15 cellular contexts compared by ENCODE assay signal in the genomic region with DNA sequence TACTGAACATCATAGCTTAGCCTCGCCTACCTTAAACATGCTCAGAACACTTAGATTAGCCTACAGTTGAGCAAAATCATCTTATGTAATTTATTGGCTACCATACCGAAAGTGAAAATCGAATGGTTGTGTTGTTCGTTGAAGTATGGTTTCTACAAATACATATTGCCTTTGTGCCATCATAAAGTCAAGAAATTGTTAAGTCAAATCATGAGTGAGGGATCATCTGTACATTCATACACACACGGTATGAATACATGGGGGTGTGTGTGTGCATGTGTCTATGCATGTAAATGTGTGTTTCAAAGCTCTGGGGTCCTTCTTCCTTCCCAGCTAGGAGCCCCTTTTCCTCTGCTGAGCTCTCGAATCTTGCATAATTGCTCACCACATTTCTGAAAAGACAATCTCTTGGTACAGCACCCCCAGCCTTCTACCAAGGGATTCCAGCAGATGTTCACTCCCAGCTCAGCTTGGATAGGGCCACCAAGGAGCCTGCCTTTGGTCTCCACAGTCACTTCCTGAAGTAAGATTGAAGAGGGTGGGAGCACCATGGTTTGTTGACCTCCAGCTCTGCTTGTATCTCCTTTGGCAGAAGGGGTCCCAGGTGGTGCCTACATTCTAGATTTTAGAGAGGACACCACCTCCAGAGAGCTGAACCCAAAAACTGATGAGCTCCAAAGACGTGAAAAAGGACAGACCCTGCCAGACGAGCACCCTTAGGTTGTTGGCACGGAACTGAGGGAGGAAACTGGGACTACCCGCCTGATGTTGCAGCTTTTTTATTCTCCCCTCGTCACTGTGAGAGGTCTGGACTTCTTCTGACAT. TPM values are rescaled to one million over a fixed set of nuclear protein-coding genes. Genes with fewer than 3 reads are reported as not detected.
DNase-seq lines count a peak whose midpoint lies in the region; FAIRE-seq and TF ChIP-seq lines count a peak whose summit lies in the region.
"Had no signal": no experiment of that assay in that cellular context is flagged by ENCODE, and none has a peak within 500 bp of the region (broad histone marks: within the 10 kb centered on the region; RNA-seq: fewer than 3 reads in every experiment).

No MANE protein-coding gene starts in this region.

- H3K36me3 Mint-ChIP-seq in progenitor cell of endocrine pancreas (ENCODE audit: insufficient read depth): peaks cover 4% of the 10 kb centered on the region

- no peak overlapping the region for H2AK5ac ChIP-seq in neuronal stem cell (ENCODE audit: low read depth, low read length)

- H3K79me1 ChIP-seq in neuronal stem cell (ENCODE audit: low read depth, low read length): no peaks in the 10 kb centered on the region

- H3K4me1 ChIP-seq in esophagus (ENCODE audit: control insufficient read depth in 2 of 2, insufficient read depth in 2 of 2, low read length in 1 of 2) (peaks cover 6 to 7% of the 10 kb centered on the region in 2 donors), neuronal stem cell (ENCODE audit: control insufficient read depth in 2 of 2, insufficient read depth in 1 of 2, low read depth in 1 of 2, low read length in 2 of 2) (peaks cover 5 to 6% of the 10 kb centered on the region in 2 donors)
- H3K4me1 ChIP-seq: gastrocnemius medialis had no signal

- H3K36me3 ChIP-seq in esophagus (ENCODE audit: control insufficient read depth in 2 of 2, insufficient read depth in 2 of 2, low read length in 1 of 2): no peaks in the 10 kb centered on the region
- no peaks in the 10 kb centered on the region for H3K36me3 ChIP-seq in neuronal stem cell (replicated peaks in 1 of 2; ENCODE audit: control insufficient read depth in 2 of 2, insufficient read depth in 2 of 2, low read length in 2 of 2)
- H3K36me3 ChIP-seq: gastrocnemius medialis had no signal

- H2BK12ac ChIP-seq in neuronal stem cell (ENCODE audit: low read length): no peak overlapping the region

- no peak for DNase-seq in GM18507 (ENCODE audit: extremely low spot score, insufficient read length, low read depth)
- peak; percentile 23 for DNase-seq in HK-2 (ENCODE audit: unreplicated experiment)
- no peak for DNase-seq in progenitor cell of endocrine pancreas (ENCODE audit: low spot score, unreplicated experiment)
- DNase-seq in COLO829 (ENCODE audit: low spot score): no peak
- DNase-seq in GM20000 (ENCODE audit: low spot score): no peak
- no peak for DNase-seq in stimulated activated naive CD4-positive, alpha-beta T cell treated with Interleukin-2 at 50 U/mL for 16 hours (lab: John Stamatoyannopoulos, UW)
- DNase-seq in neuronal stem cell (ENCODE audit: low spot score): no peak
- DNase-seq: AML-193, DND-41, gastrocnemius medialis, HFFc6, NCI-H1930, nephron progenitor cell had no signal

- H3K27me3 Mint-ChIP-seq in progenitor cell of endocrine pancreas: peaks cover 6% of the 10 kb centered on the region

- no peak overlapping the region for H3K4me2 ChIP-seq in neuronal stem cell (ENCODE audit: insufficient read depth, low read length, poor library complexity, severe bottlenecking)

- H2BK15ac ChIP-seq in neuronal stem cell (ENCODE audit: low read length): no peak overlapping the region

- H3K27ac ChIP-seq in esophagus (ENCODE audit: low read depth in 2 of 2, low read length in 1 of 2) (peak overlapping the region; percentile 61 to 79), neuronal stem cell (replicated peaks; ENCODE audit: low read length) (no peak overlapping the region)
- H3K27ac ChIP-seq: gastrocnemius medialis had no signal

- TF ChIP-seq CTCF in progenitor cell of endocrine pancreas (IDR thresholded peaks at IDR 0.05; ENCODE audit: unreplicated experiment) (no peak), GM20000 (IDR thresholded peaks at IDR 0.05; ENCODE audit: extremely low read depth, missing control alignments) (no peak)

- H3K23ac ChIP-seq in neuronal stem cell (ENCODE audit: low read depth, low read length, poor library complexity): no peak overlapping the region

- peaks cover 9% of the 10 kb centered on the region for H3K9me3 Mint-ChIP-seq in progenitor cell of endocrine pancreas (ENCODE audit: low read depth)
- H3K9me3 Mint-ChIP-seq: HFFc6 had no signal

- no peak overlapping the region for H3K4ac ChIP-seq in neuronal stem cell (ENCODE audit: low read length)

- no peak overlapping the region for H2AFZ ChIP-seq in neuronal stem cell (ENCODE audit: low read length)

- H3K27me3 ChIP-seq in esophagus (ENCODE audit: control insufficient read depth in 1 of 2, insufficient read depth in 2 of 2, low read length in 2 of 2) (no peaks in the 10 kb centered on the region), neuronal stem cell (ENCODE audit: control insufficient read depth in 3 of 3, insufficient read depth in 3 of 3, low read depth in 1 of 3, low read length in 3 of 3) (no peaks in the 10 kb centered on the region)
- H3K27me3 ChIP-seq: gastrocnemius medialis had no signal

- peaks cover 42% of the 10 kb centered on the region for H3K4me1 Mint-ChIP-seq in progenitor cell of endocrine pancreas (ENCODE audit: low read depth)

- H2BK120ac ChIP-seq in neuronal stem cell (ENCODE audit: low read depth, low read length): no peak overlapping the region

- H3K14ac ChIP-seq in neuronal stem cell (ENCODE audit: low read length): no peak overlapping the region

- H3K27ac Mint-ChIP-seq in progenitor cell of endocrine pancreas: peak overlapping the region; percentile 93
- H3K27ac Mint-ChIP-seq: HFFc6, nephron progenitor cell had no signal

- H3K9ac ChIP-seq in neuronal stem cell (ENCODE audit: low read depth, low read length, poor library complexity): no peak overlapping the region

- 50 to 55% methylated on average over 11 of the region's 11 CpGs for WGBS in esophagus, 2 donors
- WGBS in neuronal stem cell (ENCODE audit: extremely low coverage in 2 of 2, insufficient read length in 2 of 2, insufficient replicate concordance in 1 of 2), 2 donors: no CpG with 5 or more reads among the region's 11 CpGs

- H3K4me3 Mint-ChIP-seq in progenitor cell of endocrine pancreas (ENCODE audit: low read depth): no peak overlapping the region
- H3K4me3 Mint-ChIP-seq: HFFc6, nephron progenitor cell had no signal

- H3K9me3 ChIP-seq in esophagus (ENCODE audit: control insufficient read depth in 2 of 2, insufficient read depth in 1 of 2, low read depth in 1 of 2, low read length in 1 of 2) (no peaks in the 10 kb centered on the region), neuronal stem cell (replicated peaks in 1 of 2; ENCODE audit: control insufficient read depth in 2 of 2, insufficient read depth in 1 of 2, low read depth in 1 of 2, low read length in 2 of 2) (peaks cover 0 to 7% of the 10 kb centered on the region in 2 donors)
- H3K9me3 ChIP-seq: gastrocnemius medialis had no signal

- no peak overlapping the region for H4K8ac ChIP-seq in neuronal stem cell (ENCODE audit: low read depth, low read length)

- H3K4me3 ChIP-seq in esophagus (ENCODE audit: low read depth in 1 of 2, low read length in 2 of 2) (no peak overlapping the region), neuronal stem cell (ENCODE audit: low read length in 2 of 2) (no peak overlapping the region)
- H3K4me3 ChIP-seq: gastrocnemius medialis had no signal

- peak; percentile 54 for FAIRE-seq in GM18507 (lab: Jason Lieb, UNC)
- FAIRE-seq: astrocyte had no signal

- H2BK5ac ChIP-seq in neuronal stem cell (ENCODE audit: low read length): no peak overlapping the region

- H4K91ac ChIP-seq in neuronal stem cell (ENCODE audit: low read depth, low read length, poor library complexity): no peak overlapping the region

- no peak overlapping the region for H3K18ac ChIP-seq in neuronal stem cell (ENCODE audit: low read length)

RNA-seq across cellular contexts. Expression of gene CYP1B1, which starts 33.2 kb away (rescaled TPM):
- polyA plus RNA-seq in esophagus: 1 to 10 TPM; 1.5 to 8.4 TPM
- total RNA-seq in progenitor cell of endocrine pancreas: 1.1 and 1.6 TPM in 2 replicates
- polyA plus RNA-seq in neuronal stem cell (2013, experiment 1 of 2): 0.31 TPM
- 0.28 TPM for polyA plus RNA-seq in neuronal stem cell (2013, experiment 2 of 2)
